Comparison of ENCODE assay signal across 30 cellular contexts in the genomic region with DNA sequence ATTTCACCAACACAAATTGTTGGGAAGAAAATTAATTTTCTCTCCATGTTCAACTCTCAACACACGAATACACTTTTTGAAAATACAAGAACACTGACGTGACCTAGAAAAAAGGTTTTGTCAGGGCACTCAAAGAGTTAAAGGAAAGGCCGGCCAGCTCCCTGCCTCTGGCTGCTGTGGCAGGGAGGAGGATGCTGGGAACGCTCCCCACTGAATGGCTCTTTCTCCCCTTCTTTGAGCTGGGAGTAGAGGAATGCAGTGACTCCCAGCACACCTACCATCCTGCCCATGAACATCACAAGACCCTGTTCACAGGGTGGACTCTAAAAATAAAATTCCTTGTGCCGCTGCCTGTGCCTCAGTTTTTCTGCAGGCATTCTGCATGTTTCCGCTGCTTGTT. TPM values are rescaled to one million over a fixed set of nuclear protein-coding genes. Genes with fewer than 3 reads are reported as not detected.
DNase-seq lines count a peak whose midpoint lies in the region; ATAC-seq, FAIRE-seq and TF ChIP-seq lines count a peak whose summit lies in the region.
"Had no signal": no experiment of that assay in that cellular context is flagged by ENCODE, and none has a peak within 500 bp of the region (broad histone marks: within the 10 kb centered on the region; RNA-seq: fewer than 3 reads in every experiment).

No MANE protein-coding gene starts in this region.

- H3K9me3 ChIP-seq in K562 (replicated peaks; ENCODE audit: control insufficient read depth, insufficient read depth, low read depth, low read length) (no peaks in the 10 kb centered on the region), right cardiac atrium (ENCODE audit: control insufficient read depth, low read length) (no peaks in the 10 kb centered on the region)
- H3K9me3 ChIP-seq: esophagus squamous epithelium, neutrophil, upper lobe of left lung had no signal

- no peaks in the 10 kb centered on the region for H3K27me3 Mint-ChIP-seq in activated T-helper 17 cell treated with anti-CD3 and anti-CD28 coated beads, Interleukin-2, amount 50 U/mL, for 72 hours
- H3K27me3 Mint-ChIP-seq in activated CD4-positive, alpha-beta memory T cell treated with anti-CD3 and anti-CD28 coated beads, Interleukin-2, amount 10 ng/mL, durations not matched to agents 7 days and 5 days: no peaks in the 10 kb centered on the region
- H3K27me3 Mint-ChIP-seq: activated CD4-positive, alpha-beta T cell treated with anti-CD3 and anti-CD28 coated beads for 36 hours; activated naive CD8-positive, alpha-beta T cell had no signal

- no peak for TF ChIP-seq RAD21 in K562 (CRISPR knock-in tag; conservative IDR thresholded peaks at IDR 0.05 in 1 of 2, IDR thresholded peaks at IDR 0.05 in 1 of 2)

- ATAC-seq in K562: no peak
- no peak for ATAC-seq in right cardiac atrium
- peak; percentile 52 for ATAC-seq in sciatic nerve
- no peak for ATAC-seq in activated T-helper 17 cell treated with anti-CD3 and anti-CD28 coated beads, Interleukin-2, amount 50 U/mL, for 72 hours (replicated peaks)
- ATAC-seq: activated CD4-positive, alpha-beta T cell treated with anti-CD3 and anti-CD28 coated beads for 36 hours; Panc1 had no signal

- CTCF ChIA-PET in K562 (lab: Yijun Ruan, JAX; ENCODE audit: low intra/inter-chr PET ratio): no interaction called here
- CTCF ChIA-PET in activated CD4-positive, alpha-beta memory T cell treated with anti-CD3 and anti-CD28 coated beads, Interleukin-2, amount 10 ng/mL, durations not matched to agents 7 days and 5 days (lab: Charles Lee): no interaction called here

- in situ Hi-C loops in K562 (cut with MboI): no loop called here

- H2AFZ ChIP-seq in K562 (ENCODE audit: low read depth, low read length): no peak overlapping the region
- H2AFZ ChIP-seq: hepatocyte had no signal

- no peak for TF ChIP-seq EP300 in K562 (IDR thresholded peaks at IDR 0.05; ENCODE audit: low read length)

- H3K4me3 ChIP-seq in K562 (no peak overlapping the region), right cardiac atrium (ENCODE audit: low read length) (peak overlapping the region; percentile 2)
- H3K4me3 ChIP-seq: BLaER1 treated with 17β-estradiol and CSF1 and Interleukin-3, amounts not matched to agents 10 nM and 100 nM; esophagus squamous epithelium; hepatocyte; upper lobe of left lung had no signal

- DNase-seq in K562 (ENCODE audit: extremely low read depth in 1 of 4, low spot score in 3 of 4) (no peak), right cardiac atrium (no peak), sciatic nerve (ENCODE audit: low spot score) (no peak), NCI-H1436 (lab: John Stamatoyannopoulos, UW) (no peak)
- no peak for DNase-seq in activated CD4-positive, alpha-beta memory T cell treated with anti-CD3 and anti-CD28 coated beads, Interleukin-2, amount 10 ng/mL, durations not matched to agents 7 days and 5 days
- DNase-seq: activated CD4-positive, alpha-beta T cell treated with anti-CD3 and anti-CD28 coated beads for 36 hours; activated CD8-positive, alpha-beta memory T cell treated with anti-CD3 and anti-CD28 coated beads for 24 hours; activated effector memory CD4-positive, alpha-beta T cell treated with Interleukin-2 at 50 U/mL for 16 hours; activated T-cell treated with anti-CD3 and anti-CD28 coated beads for 4 hours; central memory CD4-positive, alpha-beta T cell; COR-L47; dermis blood vessel endothelial cell; esophagus squamous epithelium; foreskin melanocyte; H7; NCI-H1417 treated with DMSO at 0.1 percent for 48 hours; NCI-H226; NCI-H69; stimulated activated CD4-positive, alpha-beta T cell treated with anti-CD3 and anti-CD28 coated beads, Interleukin-4, amount 100 ng/mL, for 24 hours; upper lobe of left lung had no signal

- H3K27ac Mint-ChIP-seq in activated T-helper 17 cell treated with anti-CD3 and anti-CD28 coated beads, Interleukin-2, amount 50 U/mL, for 72 hours: no peak overlapping the region
- H3K27ac Mint-ChIP-seq in activated CD4-positive, alpha-beta memory T cell treated with anti-CD3 and anti-CD28 coated beads, Interleukin-2, amount 10 ng/mL, durations not matched to agents 7 days and 5 days: no peak overlapping the region
- H3K27ac Mint-ChIP-seq: activated CD4-positive, alpha-beta T cell treated with anti-CD3 and anti-CD28 coated beads for 36 hours; activated naive CD8-positive, alpha-beta T cell; progenitor cell of endocrine pancreas had no signal

- TF ChIP-seq POLR2A in K562 (conservative IDR thresholded peaks at IDR 0.05): no peak

- H3K27me3 ChIP-seq in K562 (ENCODE audit: control insufficient read depth in 2 of 2, insufficient read depth in 2 of 2, low read length in 2 of 2) (no peaks in the 10 kb centered on the region), right cardiac atrium (ENCODE audit: control insufficient read depth, insufficient read depth) (no peaks in the 10 kb centered on the region)
- H3K27me3 ChIP-seq: BLaER1 treated with 17β-estradiol and CSF1 and Interleukin-3, amounts not matched to agents 10 nM and 100 nM; esophagus squamous epithelium; hepatocyte; neutrophil; upper lobe of left lung had no signal

- 25% methylated on average over 6 of the region's 6 CpGs for WGBS in K562 (ENCODE audit: insufficient coverage, low coverage, missing lambda C conversion rate)
- WGBS in right cardiac atrium: 47% methylated on average over 6 of the region's 6 CpGs

- H3K4me1 Mint-ChIP-seq in activated T-helper 17 cell treated with anti-CD3 and anti-CD28 coated beads, Interleukin-2, amount 50 U/mL, for 72 hours: peaks cover 50% of the 10 kb centered on the region
- peaks cover 26% of the 10 kb centered on the region for H3K4me1 Mint-ChIP-seq in activated CD4-positive, alpha-beta memory T cell treated with anti-CD3 and anti-CD28 coated beads, Interleukin-2, amount 10 ng/mL, durations not matched to agents 7 days and 5 days

- H3K36me3 Mint-ChIP-seq in activated T-helper 17 cell treated with anti-CD3 and anti-CD28 coated beads, Interleukin-2, amount 50 U/mL, for 72 hours (ENCODE audit: low read depth): no peaks in the 10 kb centered on the region
- peaks cover 30% of the 10 kb centered on the region for H3K36me3 Mint-ChIP-seq in activated CD4-positive, alpha-beta memory T cell treated with anti-CD3 and anti-CD28 coated beads, Interleukin-2, amount 10 ng/mL, durations not matched to agents 7 days and 5 days (ENCODE audit: low read depth)

- peaks cover 91% of the 10 kb centered on the region for H3K79me2 ChIP-seq in K562 (ENCODE audit: control insufficient read depth, insufficient read depth, low read length)
- H3K79me2 ChIP-seq: hepatocyte had no signal

- no peaks in the 10 kb centered on the region for H4K20me1 ChIP-seq in K562 (replicated peaks; ENCODE audit: control insufficient read depth, insufficient read depth, low read length)

- intact Hi-C loops in K562 (cut with micrococcal nuclease) (no loop called here), right cardiac atrium (cut with DNase I) (no loop called here), sciatic nerve (cut with DNase I) (no loop called here)

- H3K36me3 ChIP-seq in K562 (ENCODE audit: control insufficient read depth, insufficient read depth, low read length): no peaks in the 10 kb centered on the region
- H3K36me3 ChIP-seq: esophagus squamous epithelium, neutrophil, upper lobe of left lung had no signal

- H3K27ac ChIP-seq in VCaP: peak overlapping the region; percentile 24; the same call in 1 of the 2 replicates
- H3K27ac ChIP-seq in K562 (ENCODE audit: extremely low read depth, low read depth, low read length): no peak overlapping the region
- no peak overlapping the region for H3K27ac ChIP-seq in right cardiac atrium (ENCODE audit: low read length)
- H3K27ac ChIP-seq: BLaER1 treated with 17β-estradiol and CSF1 and Interleukin-3, amounts not matched to agents 10 nM and 100 nM; esophagus squamous epithelium; hepatocyte; HL-60; neutrophil; upper lobe of left lung had no signal

- TF ChIP-seq CTCF in VCaP (conservative IDR thresholded peaks at IDR 0.05) (no peak), K562 (IDR thresholded peaks at IDR 0.05 in 2 of 3, conservative IDR thresholded peaks at IDR 0.05 in 1 of 3; ENCODE audit: insufficient read depth in 2 of 3, low read depth in 1 of 3, low read length in 3 of 3) (no peak)

- H3K9ac ChIP-seq in K562 (ENCODE audit: insufficient read depth in 1 of 2, low read depth in 2 of 2, low read length in 2 of 2): no peak overlapping the region
- H3K9ac ChIP-seq: BLaER1 treated with 17β-estradiol and CSF1 and Interleukin-3, amounts not matched to agents 10 nM and 100 nM had no signal

- no peak for FAIRE-seq in K562 (lab: Jason Lieb, UNC)
- FAIRE-seq: endometrium had no signal

- H3K9me1 ChIP-seq in K562 (ENCODE audit: control insufficient read depth, insufficient read depth, low read length): no peaks in the 10 kb centered on the region

- no peak overlapping the region for H3K4me3 Mint-ChIP-seq in activated T-helper 17 cell treated with anti-CD3 and anti-CD28 coated beads, Interleukin-2, amount 50 U/mL, for 72 hours
- H3K4me3 Mint-ChIP-seq in activated CD4-positive, alpha-beta memory T cell treated with anti-CD3 and anti-CD28 coated beads, Interleukin-2, amount 10 ng/mL, durations not matched to agents 7 days and 5 days: no peak overlapping the region
- H3K4me3 Mint-ChIP-seq: activated CD4-positive, alpha-beta T cell treated with anti-CD3 and anti-CD28 coated beads for 36 hours; activated naive CD8-positive, alpha-beta T cell had no signal

- H3K4me1 ChIP-seq in K562 (replicated peaks in 1 of 2; ENCODE audit: control insufficient read depth in 2 of 2, insufficient read depth in 2 of 2, low read length in 2 of 2) (peaks cover 4 to 34% of the 10 kb centered on the region in 2 experiments), right cardiac atrium (ENCODE audit: control insufficient read depth, insufficient read depth, low read length) (peaks cover 5% of the 10 kb centered on the region)

- no peaks in the 10 kb centered on the region for H3K9me3 Mint-ChIP-seq in activated T-helper 17 cell treated with anti-CD3 and anti-CD28 coated beads, Interleukin-2, amount 50 U/mL, for 72 hours
- H3K9me3 Mint-ChIP-seq in activated CD4-positive, alpha-beta memory T cell treated with anti-CD3 and anti-CD28 coated beads, Interleukin-2, amount 10 ng/mL, durations not matched to agents 7 days and 5 days: no peaks in the 10 kb centered on the region

- BruUV-seq in K562 (replicated peaks; lab: Mats Ljungman, UMichigan): no TSS peak

- no peak overlapping the region for H3K4me2 ChIP-seq in K562 (ENCODE audit: insufficient read depth, low read length)
- H3K4me2 ChIP-seq: BLaER1 treated with 17β-estradiol and CSF1 and Interleukin-3, amounts not matched to agents 10 nM and 100 nM; hepatocyte had no signal

- POLR2A ChIA-PET in K562 (lab: Yijun Ruan, JAX): interaction anchor here (0.6 to 1.3 kb wide), 4 partner anchors 26 to 661 kb away, joined by 3 to 4 read pairs (median 3); no protein-coding TSS in a partner anchor
- POLR2A ChIA-PET in activated CD4-positive, alpha-beta memory T cell treated with anti-CD3 and anti-CD28 coated beads, Interleukin-2, amount 10 ng/mL, durations not matched to agents 7 days and 5 days (lab: Charles Lee): interaction anchor here (1.9 kb wide), 1 partner anchor 47 kb away, joined by 7 read pairs; the partner anchor contains the start of gene MAP3K5

RNA-seq across cellular contexts. Expression of gene MAP3K5, which starts 47.0 kb away (rescaled TPM):
- total RNA-seq in K562 (2011; cell fraction: chromatin; rRNA removed; ENCODE audit: low replicate concordance): 17.0 and 33.7 TPM in 2 replicates
- 7.8 and 10.1 TPM in 2 replicates for total RNA-seq in K562 (2011; cell fraction: nucleolus; rRNA removed)
- total RNA-seq in K562 (2011; cell fraction: nucleoplasm; rRNA removed): 10.5 and 10.6 TPM in 2 replicates
- total RNA-seq in K562 (2014; rRNA removed) (10.4 and 11.6 TPM in 2 replicates), K562 (2014; rRNA removed; fragmentation: Illumina TruSeq; extraction: Trizol) (12.7 and 15.3 TPM in 2 replicates), K562 (2015; rRNA removed; fragmentation: Illumina TruSeq; extraction: Trizol) (9.2 and 9.9 TPM in 2 replicates), K562 (2021) (11.7 and 13.0 TPM in 2 replicates), right cardiac atrium (1 to 10 TPM; 3.9 to 7.3 (median 5.5) TPM), sciatic nerve (18.9 TPM)
- polyA plus RNA-seq in K562 (2011; rRNA removed) (7.9 and 9.1 TPM in 2 replicates), K562 (2014; fragmentation: Illumina TruSeq; extraction: Trizol) (8.6 and 10.4 TPM in 2 replicates), K562 (2014; fragmentation: Nextera tagmentation; extraction: Ambion mirVana) (1 to 10 TPM; 2.2 to 3.3 TPM), K562 (2014; rRNA removed) (6.9 and 7.3 TPM in 2 replicates), right cardiac atrium (2.8 TPM)
- polyA plus RNA-seq in K562 (2011; cell fraction: cytosol; rRNA removed): 2.1 and 3.6 TPM in 2 replicates
- 6.2 and 8.7 TPM in 2 replicates for polyA plus RNA-seq in K562 (2011; cell fraction: nucleus; rRNA removed)
- 6.6 and 6.7 TPM in 2 replicates for polyA plus RNA-seq in K562 (2012)
- polyA minus RNA-seq in K562 (2011; rRNA and poly(A)+ RNA removed): 13.9 and 23.8 TPM in 2 replicates
- polyA minus RNA-seq in K562 (2011; cell fraction: cytosol; rRNA and poly(A)+ RNA removed): 5.1 and 5.8 TPM in 2 replicates
- 9.0 and 19.5 TPM in 2 replicates for polyA minus RNA-seq in K562 (2011; cell fraction: nucleus; rRNA and poly(A)+ RNA removed)
- 10 to 100 TPM; 13.8 to 20.1 TPM for total RNA-seq in activated T-helper 17 cell treated with anti-CD3 and anti-CD28 coated beads, Interleukin-2, amount 50 U/mL, for 72 hours
- 10 to 100 TPM; 25.4 to 25.9 TPM for total RNA-seq in activated CD4-positive, alpha-beta memory T cell treated with anti-CD3 and anti-CD28 coated beads, Interleukin-2, amount 10 ng/mL, durations not matched to agents 7 days and 5 days
